In the genomic region with DNA sequence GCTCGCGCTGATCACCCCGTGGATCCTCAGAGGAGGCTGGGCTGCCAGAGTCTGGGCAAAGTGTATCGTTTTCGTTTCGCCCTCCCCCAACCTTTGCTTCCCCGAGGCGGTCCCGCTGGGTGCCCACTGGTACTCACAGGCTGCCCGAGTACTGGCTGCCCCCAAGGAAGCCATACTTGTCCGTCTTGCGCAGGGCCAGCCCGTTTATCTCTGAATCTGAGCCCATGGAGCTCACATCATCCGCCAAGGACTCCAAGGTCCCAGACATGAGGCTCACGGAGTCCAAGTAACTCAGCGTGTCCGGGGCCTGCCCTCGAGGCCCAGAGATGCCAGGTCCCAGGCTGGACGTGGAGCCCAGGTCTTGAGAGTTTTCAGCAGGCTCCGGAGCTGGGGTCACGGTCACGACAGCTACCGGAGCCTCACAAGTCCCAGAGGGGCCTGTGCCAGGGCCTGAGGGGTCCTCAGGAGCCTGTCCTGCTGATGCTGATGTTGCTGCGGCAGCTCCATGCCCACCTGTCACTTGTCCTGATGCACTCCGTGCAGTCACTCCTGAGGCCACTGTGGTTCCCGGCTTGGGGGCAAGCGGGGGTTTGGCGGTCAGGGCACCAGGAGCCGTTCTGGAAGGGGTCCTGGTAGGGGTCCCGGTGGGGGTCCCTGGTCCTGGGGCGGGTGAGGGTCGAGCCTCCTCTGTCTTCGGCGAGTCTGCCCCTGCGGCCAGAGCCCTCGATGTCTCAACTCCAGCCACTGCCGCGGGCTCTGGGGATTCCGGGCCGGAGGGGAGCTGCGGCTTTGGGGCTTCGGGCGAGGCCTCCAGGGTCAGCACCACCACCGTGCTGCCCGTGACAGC, we compare ENCODE assay signal across 1 cellular context.
A peak's percentile ranks its signal among the peaks of the same experiment; 100 is the strongest.
TF ChIP-seq lines count a peak whose summit lies in the region.

No MANE protein-coding gene starts in this region.

TF ChIP-seq in HepG2, 621 proteins besides CTCF, POLR2A, EP300 and RAD21 (continued from another document and continues in another):
- no peak for TF ChIP-seq ZNF597 (CRISPR knock-in tag; IDR thresholded peaks at IDR 0.05)
- TF ChIP-seq NRL (CRISPR knock-in tag; IDR thresholded peaks at IDR 0.05; ENCODE audit: borderline replicate concordance), result peak; percentile 24; the same call in 1 of the 2 replicates
- TF ChIP-seq EED (CRISPR knock-in tag; IDR thresholded peaks at IDR 0.05), result 0 out of 2 replicates have a peak, but pooled peaks have one; percentile 35
- TF ChIP-seq ZFX (CRISPR knock-in tag; IDR thresholded peaks at IDR 0.05; ENCODE audit: low read depth), result no peak
- TF ChIP-seq ZNF800 (CRISPR knock-in tag; IDR thresholded peaks at IDR 0.05), result no peak
- TF ChIP-seq MAX (IDR thresholded peaks at IDR 0.05), result peak; percentile 42; the same call in 1 of the 2 replicates
- TF ChIP-seq CBX2 (IDR thresholded peaks at IDR 0.05; ENCODE audit: low read depth, low read length), result no peak
- no peak for TF ChIP-seq CBX2 (CRISPR knock-in tag; IDR thresholded peaks at IDR 0.05; ENCODE audit: low read depth)
- TF ChIP-seq KMT2A (CRISPR knock-in tag; IDR thresholded peaks at IDR 0.05), result peak; percentile 32; the same call in 1 of the 2 replicates
- TF ChIP-seq DR1 (CRISPR knock-in tag; IDR thresholded peaks at IDR 0.05), result 0 out of 2 replicates have a peak, but pooled peaks have one; percentile 19
- peak; percentile 8; the same call in 1 of the 2 replicates for TF ChIP-seq YEATS4 (CRISPR knock-in tag; IDR thresholded peaks at IDR 0.05; ENCODE audit: borderline replicate concordance)
- no peak for TF ChIP-seq GABPA (IDR thresholded peaks at IDR 0.05; ENCODE audit: low read depth, low read length)
- no peak for TF ChIP-seq GABPA (CRISPR knock-in tag; IDR thresholded peaks at IDR 0.05; ENCODE audit: low read depth)
- TF ChIP-seq SMAD1 (CRISPR knock-in tag; IDR thresholded peaks at IDR 0.05; ENCODE audit: borderline replicate concordance, low read depth), result no peak
- TF ChIP-seq ZNF263 (CRISPR knock-in tag; IDR thresholded peaks at IDR 0.05), result no peak
- no peak for TF ChIP-seq ZNF878 (CRISPR knock-in tag; IDR thresholded peaks at IDR 0.05)
- TF ChIP-seq ZNF644 (CRISPR knock-in tag; IDR thresholded peaks at IDR 0.05; ENCODE audit: low read depth), result no peak
- TF ChIP-seq MED1 (CRISPR knock-in tag; IDR thresholded peaks at IDR 0.05), result no peak
- peak; percentile 63; the same call in 1 of the 2 replicates for TF ChIP-seq GLI4 (CRISPR knock-in tag; IDR thresholded peaks at IDR 0.05; ENCODE audit: borderline replicate concordance)
- no peak for TF ChIP-seq ZNF10 (CRISPR knock-in tag; IDR thresholded peaks at IDR 0.05; ENCODE audit: borderline replicate concordance, low read depth)
- no peak for TF ChIP-seq ZNF292 (CRISPR knock-in tag; IDR thresholded peaks at IDR 0.05; ENCODE audit: borderline replicate concordance, low read depth)
- TF ChIP-seq, protein P1, sequence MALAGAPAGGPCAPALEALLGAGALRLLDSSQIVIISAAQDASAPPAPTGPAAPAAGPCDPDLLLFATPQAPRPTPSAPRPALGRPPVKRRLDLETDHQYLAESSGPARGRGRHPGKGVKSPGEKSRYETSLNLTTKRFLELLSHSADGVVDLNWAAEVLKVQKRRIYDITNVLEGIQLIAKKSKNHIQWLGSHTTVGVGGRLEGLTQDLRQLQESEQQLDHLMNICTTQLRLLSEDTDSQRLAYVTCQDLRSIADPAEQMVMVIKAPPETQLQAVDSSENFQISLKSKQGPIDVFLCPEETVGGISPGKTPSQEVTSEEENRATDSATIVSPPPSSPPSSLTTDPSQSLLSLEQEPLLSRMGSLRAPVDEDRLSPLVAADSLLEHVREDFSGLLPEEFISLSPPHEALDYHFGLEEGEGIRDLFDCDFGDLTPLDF (CRISPR knock-in tag; IDR thresholded peaks at IDR 0.05), result no peak
- peak; percentile 32; the same call in 1 of the 2 replicates for TF ChIP-seq TAF1 (CRISPR knock-in tag; IDR thresholded peaks at IDR 0.05)
- TF ChIP-seq HOXA7 (CRISPR knock-in tag; IDR thresholded peaks at IDR 0.05), result no peak
- no peak for TF ChIP-seq ZNF615 (CRISPR knock-in tag; IDR thresholded peaks at IDR 0.05; ENCODE audit: borderline replicate concordance)
- no peak for TF ChIP-seq XRCC5 (optimal IDR thresholded peaks at IDR 0.05; ENCODE audit: low read length)
- TF ChIP-seq, protein P2, sequence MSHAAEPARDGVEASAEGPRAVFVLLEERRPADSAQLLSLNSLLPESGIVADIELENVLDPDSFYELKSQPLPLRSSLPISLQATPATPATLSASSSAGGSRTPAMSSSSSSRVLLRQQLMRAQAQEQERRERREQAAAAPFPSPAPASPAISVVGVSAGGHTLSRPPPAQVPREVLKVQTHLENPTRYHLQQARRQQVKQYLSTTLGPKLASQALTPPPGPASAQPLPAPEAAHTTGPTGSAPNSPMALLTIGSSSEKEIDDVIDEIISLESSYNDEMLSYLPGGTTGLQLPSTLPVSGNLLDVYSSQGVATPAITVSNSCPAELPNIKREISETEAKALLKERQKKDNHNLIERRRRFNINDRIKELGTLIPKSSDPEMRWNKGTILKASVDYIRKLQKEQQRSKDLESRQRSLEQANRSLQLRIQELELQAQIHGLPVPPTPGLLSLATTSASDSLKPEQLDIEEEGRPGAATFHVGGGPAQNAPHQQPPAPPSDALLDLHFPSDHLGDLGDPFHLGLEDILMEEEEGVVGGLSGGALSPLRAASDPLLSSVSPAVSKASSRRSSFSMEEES (CRISPR knock-in tag; IDR thresholded peaks at IDR 0.05), result no peak
- TF ChIP-seq ZNF83 (CRISPR knock-in tag; IDR thresholded peaks at IDR 0.05; ENCODE audit: borderline replicate concordance), result no peak
- no peak for TF ChIP-seq YY1 (IDR thresholded peaks at IDR 0.05; ENCODE audit: insufficient read depth, insufficient replicate concordance, low read depth, low read length)
- TF ChIP-seq ZNF34 (CRISPR knock-in tag; IDR thresholded peaks at IDR 0.05; ENCODE audit: borderline replicate concordance), result no peak
- no peak for TF ChIP-seq USF2 (IDR thresholded peaks at IDR 0.05; ENCODE audit: low read depth, low read length)
- TF ChIP-seq USF2 (CRISPR knock-in tag; IDR thresholded peaks at IDR 0.05; ENCODE audit: borderline replicate concordance), result no peak
- TF ChIP-seq CAMTA2 (CRISPR knock-in tag; IDR thresholded peaks at IDR 0.05; ENCODE audit: borderline replicate concordance), result no peak; the same call in 1 of the 2 replicates
- no peak for TF ChIP-seq MEIS2 (CRISPR knock-in tag; IDR thresholded peaks at IDR 0.05)
- TF ChIP-seq RBFOX2 (IDR thresholded peaks at IDR 0.05; ENCODE audit: low read depth, low read length), result no peak
- TF ChIP-seq ZNF670 (CRISPR knock-in tag; IDR thresholded peaks at IDR 0.05; ENCODE audit: borderline replicate concordance), result no peak
- no peak for TF ChIP-seq ZBTB4 (CRISPR knock-in tag; IDR thresholded peaks at IDR 0.05; ENCODE audit: borderline replicate concordance)
- TF ChIP-seq SMARCC2 (IDR thresholded peaks at IDR 0.05), result no peak
- TF ChIP-seq, protein P3, sequence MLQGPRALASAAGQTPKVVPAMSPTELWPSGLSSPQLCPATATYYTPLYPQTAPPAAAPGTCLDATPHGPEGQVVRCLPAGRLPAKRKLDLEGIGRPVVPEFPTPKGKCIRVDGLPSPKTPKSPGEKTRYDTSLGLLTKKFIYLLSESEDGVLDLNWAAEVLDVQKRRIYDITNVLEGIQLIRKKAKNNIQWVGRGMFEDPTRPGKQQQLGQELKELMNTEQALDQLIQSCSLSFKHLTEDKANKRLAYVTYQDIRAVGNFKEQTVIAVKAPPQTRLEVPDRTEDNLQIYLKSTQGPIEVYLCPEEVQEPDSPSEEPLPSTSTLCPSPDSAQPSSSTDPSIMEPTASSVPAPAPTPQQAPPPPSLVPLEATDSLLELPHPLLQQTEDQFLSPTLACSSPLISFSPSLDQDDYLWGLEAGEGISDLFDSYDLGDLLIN (CRISPR knock-in tag; IDR thresholded peaks at IDR 0.05; ENCODE audit: borderline replicate concordance), result no peak
- no peak for TF ChIP-seq HMGA1 (CRISPR knock-in tag; conservative IDR thresholded peaks at IDR 0.05)
- no peak for TF ChIP-seq FOXJ3 (CRISPR knock-in tag; IDR thresholded peaks at IDR 0.05; ENCODE audit: borderline replicate concordance)
- peak; percentile 90; the same call in 1 of the 2 replicates for TF ChIP-seq ZNF44 (CRISPR knock-in tag; IDR thresholded peaks at IDR 0.05)
- TF ChIP-seq SALL1 (CRISPR knock-in tag; IDR thresholded peaks at IDR 0.05), result no peak
- no peak for TF ChIP-seq EHMT2 (IDR thresholded peaks at IDR 0.05; ENCODE audit: borderline replicate concordance, low read depth, low read length)
- TF ChIP-seq TOE1 (CRISPR knock-in tag; IDR thresholded peaks at IDR 0.05), result 0 out of 2 replicates have a peak, but pooled peaks have one; percentile 41
- no peak for TF ChIP-seq ZNF550 (CRISPR knock-in tag; IDR thresholded peaks at IDR 0.05; ENCODE audit: borderline replicate concordance)
- TF ChIP-seq ZBTB2 (CRISPR knock-in tag; IDR thresholded peaks at IDR 0.05; ENCODE audit: low read depth), result no peak
- TF ChIP-seq HNRNPUL1 (IDR thresholded peaks at IDR 0.05; ENCODE audit: low read depth, low read length), result no peak
